17 cellular contexts compared by ENCODE assay signal in the genomic region with DNA sequence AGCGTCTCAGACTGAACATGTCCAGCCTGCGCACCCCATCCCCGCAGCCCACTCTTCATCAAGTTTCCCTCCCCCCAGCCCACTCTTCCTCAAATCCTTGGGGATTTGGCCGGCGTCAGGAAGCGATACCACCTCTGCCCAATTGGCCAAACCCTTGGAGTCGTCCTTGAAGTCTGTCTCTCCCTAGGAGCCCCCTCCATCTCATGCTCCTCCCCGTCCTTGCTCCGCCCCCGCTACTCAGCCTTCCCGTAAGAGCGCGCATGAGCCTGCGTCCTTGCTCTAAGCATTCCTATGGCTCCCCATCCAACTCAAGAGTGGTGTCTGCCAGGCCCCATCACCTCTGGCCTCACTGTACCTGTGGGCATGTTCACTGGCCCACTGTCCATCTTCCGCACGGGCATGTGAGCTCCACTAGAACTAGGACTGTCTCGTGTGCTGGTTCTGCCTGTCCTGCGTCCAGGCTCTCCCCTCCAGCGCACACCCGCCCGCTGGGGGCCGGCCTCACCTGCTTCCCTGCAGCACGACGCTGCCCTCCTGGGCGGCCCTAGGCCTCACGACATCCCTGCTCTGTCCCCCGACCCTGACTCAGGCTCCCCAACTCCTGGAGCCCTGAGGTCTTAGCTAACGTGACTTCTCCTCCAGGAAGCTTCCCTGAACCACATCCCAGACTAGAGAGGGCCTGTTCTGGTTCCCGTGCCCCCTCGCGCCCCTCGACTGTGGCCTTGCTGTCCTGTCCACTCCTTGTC.
"Had no signal": no experiment of that assay in that cellular context is flagged by ENCODE, and none has a peak within 500 bp of the region (broad histone marks: within the 10 kb centered on the region; RNA-seq: fewer than 3 reads in every experiment).

No MANE protein-coding gene starts in this region.

- H3K36me3 ChIP-seq: heart right ventricle, tibial artery had no signal

- DNase-seq: activated CD4-positive, alpha-beta T cell treated with anti-CD3 and anti-CD28 coated beads for 36 hours; activated CD4-positive, alpha-beta T cell treated with anti-CD3 and anti-CD28 coated beads, Interleukin-2, amount 50 U/mL, for 4 hours; activated CD8-positive, alpha-beta memory T cell treated with anti-CD3 and anti-CD28 coated beads, Interleukin-2, amount 50 U/mL, for 48 hours; activated effector memory CD4-positive, alpha-beta T cell treated with anti-CD3 and anti-CD28 coated beads, Interleukin-2, amount 50 U/mL, for 16 hours; activated naive CD8-positive, alpha-beta T cell treated with anti-CD3 and anti-CD28 coated beads, Interleukin-2, amount 10 ng/mL, durations not matched to agents 7 days and 5 days; activated T-cell treated with anti-CD3 and anti-CD28 coated beads, Interleukin-2, amount 50 U/mL, for 4 hours; amygdala; cortex of kidney; posterior cingulate gyrus; small intestine; stimulated activated CD4-positive, alpha-beta T cell treated with anti-CD3 and anti-CD28 coated beads, Interleukin-2, amount 100 ng/mL, for 24 hours; stimulated activated naive CD8-positive, alpha-beta T cell treated with anti-CD3 and anti-CD28 coated beads, Interleukin-15, amount 100 ng/mL, for 72 hours; T-helper 9 cell; tibial artery had no signal

- H3K4me1 Mint-ChIP-seq: activated CD4-positive, alpha-beta T cell treated with anti-CD3 and anti-CD28 coated beads for 36 hours; activated naive CD8-positive, alpha-beta T cell treated with anti-CD3 and anti-CD28 coated beads, Interleukin-2, amount 10 ng/mL, durations not matched to agents 7 days and 5 days; stimulated activated effector memory CD8-positive, alpha-beta T cell treated with anti-CD3 and anti-CD28 coated beads, Interleukin-12 subunit alpha, Interleukin-12 subunit beta, amount 100 ng/mL, for 72 hours; stimulated activated naive CD8-positive, alpha-beta T cell treated with anti-CD3 and anti-CD28 coated beads, Interleukin-15, amount 100 ng/mL, for 72 hours had no signal

- H3K9me3 ChIP-seq: heart right ventricle, tibial artery had no signal

- H3K27ac ChIP-seq: heart right ventricle, tibial artery had no signal

- ATAC-seq: activated CD4-positive, alpha-beta T cell treated with anti-CD3 and anti-CD28 coated beads for 36 hours; activated T-cell treated with anti-CD3 and anti-CD28 coated beads, Interleukin-2, amount 50 U/mL, for 4 hours; heart right ventricle; sciatic nerve; stimulated activated effector memory CD8-positive, alpha-beta T cell treated with anti-CD3 and anti-CD28 coated beads, Interleukin-12 subunit alpha, Interleukin-12 subunit beta, amount 100 ng/mL, for 72 hours; stimulated activated naive CD8-positive, alpha-beta T cell treated with anti-CD3 and anti-CD28 coated beads, Interleukin-15, amount 100 ng/mL, for 72 hours had no signal

- H3K9me3 Mint-ChIP-seq: activated naive CD8-positive, alpha-beta T cell treated with anti-CD3 and anti-CD28 coated beads, Interleukin-2, amount 10 ng/mL, durations not matched to agents 7 days and 5 days; activated T-cell treated with anti-CD3 and anti-CD28 coated beads, Interleukin-2, amount 50 U/mL, for 4 hours; stimulated activated effector memory CD8-positive, alpha-beta T cell treated with anti-CD3 and anti-CD28 coated beads, Interleukin-12 subunit alpha, Interleukin-12 subunit beta, amount 100 ng/mL, for 72 hours; stimulated activated naive CD8-positive, alpha-beta T cell treated with anti-CD3 and anti-CD28 coated beads, Interleukin-15, amount 100 ng/mL, for 72 hours had no signal

- H3K27ac Mint-ChIP-seq: activated CD4-positive, alpha-beta T cell treated with anti-CD3 and anti-CD28 coated beads for 36 hours; activated naive CD8-positive, alpha-beta T cell treated with anti-CD3 and anti-CD28 coated beads, Interleukin-2, amount 10 ng/mL, durations not matched to agents 7 days and 5 days; stimulated activated effector memory CD8-positive, alpha-beta T cell treated with anti-CD3 and anti-CD28 coated beads, Interleukin-12 subunit alpha, Interleukin-12 subunit beta, amount 100 ng/mL, for 72 hours; stimulated activated naive CD8-positive, alpha-beta T cell treated with anti-CD3 and anti-CD28 coated beads, Interleukin-15, amount 100 ng/mL, for 72 hours had no signal

- H3K4me3 Mint-ChIP-seq: activated CD4-positive, alpha-beta T cell treated with anti-CD3 and anti-CD28 coated beads for 36 hours; activated naive CD8-positive, alpha-beta T cell treated with anti-CD3 and anti-CD28 coated beads, Interleukin-2, amount 10 ng/mL, durations not matched to agents 7 days and 5 days; activated T-cell treated with anti-CD3 and anti-CD28 coated beads, Interleukin-2, amount 50 U/mL, for 4 hours; stimulated activated effector memory CD8-positive, alpha-beta T cell treated with anti-CD3 and anti-CD28 coated beads, Interleukin-12 subunit alpha, Interleukin-12 subunit beta, amount 100 ng/mL, for 72 hours; stimulated activated naive CD8-positive, alpha-beta T cell treated with anti-CD3 and anti-CD28 coated beads, Interleukin-15, amount 100 ng/mL, for 72 hours had no signal

- H3K36me3 Mint-ChIP-seq: activated naive CD8-positive, alpha-beta T cell treated with anti-CD3 and anti-CD28 coated beads, Interleukin-2, amount 10 ng/mL, durations not matched to agents 7 days and 5 days; stimulated activated effector memory CD8-positive, alpha-beta T cell treated with anti-CD3 and anti-CD28 coated beads, Interleukin-12 subunit alpha, Interleukin-12 subunit beta, amount 100 ng/mL, for 72 hours had no signal

- H3K27me3 Mint-ChIP-seq: activated CD4-positive, alpha-beta T cell treated with anti-CD3 and anti-CD28 coated beads for 36 hours; activated naive CD8-positive, alpha-beta T cell treated with anti-CD3 and anti-CD28 coated beads, Interleukin-2, amount 10 ng/mL, durations not matched to agents 7 days and 5 days; stimulated activated naive CD8-positive, alpha-beta T cell treated with anti-CD3 and anti-CD28 coated beads, Interleukin-15, amount 100 ng/mL, for 72 hours had no signal

- H3K4me3 ChIP-seq: heart right ventricle, tibial artery had no signal
